1 cellular context compared by ENCODE assay signal in genomic region chr13:101977475-101977874, GRCh38.
TF ChIP-seq lines count a peak whose summit lies in the region.

No MANE protein-coding gene starts in this region.

TF ChIP-seq in SK-N-SH treated with all-trans-retinoic acid at 6 μM for 48 hours, 23 proteins besides CTCF, POLR2A, EP300 and RAD21 (continued from another document):
- no peak for TF ChIP-seq ESRRG (CRISPR knock-in tag; IDR thresholded peaks at IDR 0.05)
TF ChIP-seq in SK-N-SH treated with all-trans-retinoic acid at 6 μM for 48 hours: peak in this region for 0.
